31 cellular contexts compared by ENCODE assay signal in the genomic region with DNA sequence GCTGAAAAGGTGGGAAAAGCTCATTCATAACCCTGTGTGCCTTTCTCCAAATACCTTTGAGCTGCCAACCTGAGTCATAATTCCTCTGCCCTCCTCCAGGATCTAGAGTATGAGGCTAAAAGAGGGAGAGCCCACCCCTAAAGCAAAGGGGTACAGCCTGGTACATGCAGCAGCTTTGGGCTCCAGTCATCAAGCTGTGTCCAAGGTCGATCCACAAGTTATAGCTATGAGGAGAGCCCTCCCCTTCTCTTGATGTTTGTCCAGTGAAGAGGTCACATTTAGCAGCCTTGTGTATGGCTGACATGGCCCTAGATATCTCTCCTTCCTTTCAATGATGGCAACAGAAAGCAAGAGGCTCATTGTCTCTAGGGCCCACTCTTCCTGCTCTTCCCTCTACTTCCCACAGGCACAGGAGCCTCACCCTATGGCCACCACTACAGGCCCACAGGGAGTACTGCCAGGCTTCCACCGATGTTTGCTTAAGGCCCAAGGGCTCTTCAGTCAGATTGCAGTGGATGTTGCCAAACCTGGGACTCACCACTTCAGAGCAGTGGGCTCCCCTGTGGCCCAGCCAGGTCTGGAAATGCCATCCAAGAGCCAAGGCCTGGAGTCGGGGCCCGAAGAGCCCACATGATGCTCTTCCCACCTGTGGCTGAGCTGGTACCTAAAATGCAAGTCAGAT.
DNase-seq lines count a peak whose midpoint lies in the region; ATAC-seq, FAIRE-seq and TF ChIP-seq lines count a peak whose summit lies in the region.
"Had no signal": no experiment of that assay in that cellular context is flagged by ENCODE, and none has a peak within 500 bp of the region (broad histone marks: within the 10 kb centered on the region; RNA-seq: fewer than 3 reads in every experiment).

No MANE protein-coding gene starts in this region.

- DNase-seq in DMS153 treated with DMSO at 0.1 percent for 48 hours (lab: John Stamatoyannopoulos, UW; ENCODE audit: unreplicated experiment) (peak; percentile 14), NCI-H345 treated with DMSO at 0.1 percent for 48 hours (lab: John Stamatoyannopoulos, UW; ENCODE audit: unreplicated experiment) (peak; percentile 6), lung (ENCODE audit: low spot score) (peak; percentile 79), left ventricle myocardium superior (no peak), HepG2 (ENCODE audit: low spot score) (no peak), NOMO-1 treated with dmso at 0.1 percent for 144 hours (lab: John Stamatoyannopoulos, UW; ENCODE audit: unreplicated experiment) (no peak)
- DNase-seq: activated CD4-positive, alpha-beta T cell treated with anti-CD3 and anti-CD28 coated beads for 48 hours; activated naive CD4-positive, alpha-beta T cell treated with anti-CD3 and anti-CD28 coated beads, Interleukin-2, amount 50 U/mL, for 16 hours; CD4-positive, alpha-beta T cell; endodermal cell; left ventricle myocardium inferior; naive thymus-derived CD8-positive, alpha-beta T cell; NCI-H1694 treated with DMSO at 0.1 percent for 48 hours; NCI-H524 treated with DMSO at 0.1 percent for 48 hours; right lobe of liver; SIG-M5; spleen; stimulated activated CD4-positive, alpha-beta T cell treated with anti-CD3 and anti-CD28 coated beads, Interleukin-2, amount 100 ng/mL, for 24 hours; stimulated activated naive CD8-positive, alpha-beta T cell treated with anti-CD3 and anti-CD28 coated beads, Interleukin-15, amount 100 ng/mL, for 72 hours; SW 1271; T1000 had no signal

- BruUV-seq in HepG2 (replicated peaks; lab: Mats Ljungman, UMichigan), result no TSS peak

- H3K9ac ChIP-seq in Loucy (ENCODE audit: low read depth, low read length, poor library complexity, severe bottlenecking) (peak overlapping the region; percentile 87), HepG2 (ENCODE audit: insufficient read depth, low read depth, low read length) (no peak overlapping the region)

- H3K79me2 ChIP-seq in Loucy (ENCODE audit: insufficient read depth, low read length) (no peaks in the 10 kb centered on the region), HepG2 (ENCODE audit: insufficient read depth, low read length) (no peaks in the 10 kb centered on the region)

- intact Hi-C loops in left ventricle myocardium superior (cut with micrococcal nuclease) (no loop called here), HepG2 (cut with micrococcal nuclease; ENCODE audit: unreplicated experiment) (no loop called here)

- no peak overlapping the region for H2AFZ ChIP-seq in Loucy (ENCODE audit: low read length)
- H2AFZ ChIP-seq in HepG2 (ENCODE audit: low read length), result no peak overlapping the region

- H4K20me1 ChIP-seq in Loucy (ENCODE audit: insufficient read depth, low read length, poor library complexity, severe bottlenecking), result no peaks in the 10 kb centered on the region
- no peaks in the 10 kb centered on the region for H4K20me1 ChIP-seq in HepG2 (ENCODE audit: insufficient read depth, low read length)

- H3K4me3 ChIP-seq in Loucy (ENCODE audit: low read length, poor library complexity, severe bottlenecking) (no peak overlapping the region), lung (no peak overlapping the region), HepG2 (replicated peaks in 1 of 3; ENCODE audit: insufficient read depth in 1 of 3, low read depth in 2 of 3, low read length in 3 of 3) (no peak overlapping the region)
- H3K4me3 ChIP-seq: HAP-1, left ventricle myocardium inferior, right lobe of liver, spleen, thoracic aorta, vagina had no signal

- no peaks in the 10 kb centered on the region for H3K9me3 ChIP-seq in Loucy (ENCODE audit: insufficient read depth, low read depth, low read length)
- H3K9me3 ChIP-seq in lung (ENCODE audit: control insufficient read depth in 2 of 2, insufficient read depth in 1 of 2, low read length in 1 of 2), result no peaks in the 10 kb centered on the region
- no peaks in the 10 kb centered on the region for H3K9me3 ChIP-seq in HepG2 (ENCODE audit: low read length)
- H3K9me3 ChIP-seq: HAP-1, left ventricle myocardium inferior, right lobe of liver, spleen, thoracic aorta, vagina had no signal

- H3K36me3 ChIP-seq in Loucy (ENCODE audit: insufficient read depth, low read length) (no peaks in the 10 kb centered on the region), lung (ENCODE audit: control insufficient read depth in 2 of 2, insufficient read depth in 2 of 2, low read length in 2 of 2) (no peaks in the 10 kb centered on the region), HepG2 (replicated peaks in 1 of 2; ENCODE audit: control insufficient read depth in 1 of 2, insufficient read depth in 2 of 2, low read length in 2 of 2) (no peaks in the 10 kb centered on the region)
- H3K36me3 ChIP-seq: HAP-1, left ventricle myocardium inferior, right lobe of liver, spleen, thoracic aorta, vagina had no signal

- in situ Hi-C loops in HepG2 (cut with HindIII; ENCODE audit: extremely low pct_ligation_motif_present, low pct_unique_long_range_greater_than_20kb), result no loop called here

- no peak for TF ChIP-seq CTCF in Loucy (conservative IDR thresholded peaks at IDR 0.05; ENCODE audit: low read length)
- no peak for TF ChIP-seq CTCF in lung (IDR thresholded peaks at IDR 0.05; ENCODE audit: control extremely low read depth, extremely low read depth)
- no peak for TF ChIP-seq CTCF in HepG2 (CRISPR knock-in tag; IDR thresholded peaks at IDR 0.05)

- TF ChIP-seq RAD21 in HepG2 (CRISPR knock-in tag; IDR thresholded peaks at IDR 0.05), result no peak

- ATAC-seq in lung (ENCODE audit: insufficient read depth, low FRiP score) (peak; percentile 79), HG02571 (IDR thresholded peaks at IDR 0.05; ENCODE audit: unreplicated experiment) (no peak), left ventricle myocardium superior (no peak), HepG2 (no peak)
- ATAC-seq: activated T-helper 17 cell treated with anti-CD3 and anti-CD28 coated beads, Interleukin-2, amount 50 U/mL, for 72 hours; naive thymus-derived CD8-positive, alpha-beta T cell; right lobe of liver; stimulated activated naive CD8-positive, alpha-beta T cell treated with anti-CD3 and anti-CD28 coated beads, Interleukin-15, amount 100 ng/mL, for 72 hours had no signal

- H3F3A ChIP-seq in Loucy (ENCODE audit: low read depth), result peaks cover 20% of the 10 kb centered on the region

- H3K4me1 ChIP-seq in Loucy (ENCODE audit: insufficient read depth, low read length, poor library complexity, severe bottlenecking), result peaks cover 65% of the 10 kb centered on the region
- no peaks in the 10 kb centered on the region for H3K4me1 ChIP-seq in lung (ENCODE audit: control insufficient read depth in 2 of 2, insufficient read depth in 2 of 2, low read length in 2 of 2)
- H3K4me1 ChIP-seq in HepG2 (ENCODE audit: insufficient read depth, low read length), result no peaks in the 10 kb centered on the region
- H3K4me1 ChIP-seq: HAP-1, left ventricle myocardium inferior, right lobe of liver, vagina had no signal

- TF ChIP-seq EP300 in HepG2 (IDR thresholded peaks at IDR 0.05; ENCODE audit: low read depth in 2 of 2, low read length in 2 of 2) (no peak), HepG2 (CRISPR knock-in tag; IDR thresholded peaks at IDR 0.05; ENCODE audit: borderline replicate concordance) (no peak)

- H3K27me3 ChIP-seq in Loucy (ENCODE audit: insufficient read depth, low read length, poor library complexity, severe bottlenecking) (no peaks in the 10 kb centered on the region), lung (ENCODE audit: control insufficient read depth, insufficient read depth) (no peaks in the 10 kb centered on the region), HepG2 (ENCODE audit: control insufficient read depth in 1 of 2, insufficient read depth in 2 of 2, low read length in 2 of 2) (0 out of 5 replicates have a peak, but pooled peaks cover 0 to 2% of the 10 kb centered on the region in 2 experiments)
- H3K27me3 ChIP-seq: right lobe of liver, spleen, vagina had no signal

- TF ChIP-seq POLR2A in HepG2 (IDR thresholded peaks at IDR 0.05; ENCODE audit: insufficient read depth in 1 of 2, low read depth in 2 of 2, low read length in 2 of 2), result no peak

- FAIRE-seq in HepG2 (lab: Jason Lieb, UNC), result no peak
- FAIRE-seq: D721Med, GM12892, RCC 7860 had no signal

- CTCF ChIA-PET in HepG2 (lab: Yijun Ruan, JAX; ENCODE audit: low intra/inter-chr PET ratio, low total read pairs), result no interaction called here

- H3K9me2 ChIP-seq in Loucy (replicated peaks; ENCODE audit: low read depth, low read length), result no peaks in the 10 kb centered on the region

- H3K4me2 ChIP-seq in Loucy (ENCODE audit: low read depth, low read length, poor library complexity, severe bottlenecking) (no peak overlapping the region), HepG2 (ENCODE audit: low read depth, low read length) (no peak overlapping the region)

- POLR2A ChIA-PET in HepG2 (lab: Yijun Ruan, JAX), result no interaction called here

- peak overlapping the region in 1 of 2 donors; percentile 2 for H3K27ac ChIP-seq in lung (ENCODE audit: low read depth in 1 of 2, low read length in 1 of 2)
- H3K27ac ChIP-seq in HepG2 (ENCODE audit: extremely low read length, insufficient read depth, low read length), result no peak overlapping the region
- H3K27ac ChIP-seq: left ventricle myocardium inferior, right lobe of liver, spleen, thoracic aorta, vagina, VCaP had no signal

- WGBS in lung, 2 donors, result 69 to 86% methylated on average over 4 of the region's 4 CpGs
- 10% methylated on average over 4 of the region's 4 CpGs for WGBS in HepG2 (ENCODE audit: low lambda C conversion rate)

TF ChIP-seq in HepG2, 621 proteins besides CTCF, POLR2A, EP300 and RAD21 (continues in another document):
- TF ChIP-seq ZNF205 (CRISPR knock-in tag; IDR thresholded peaks at IDR 0.05), result no peak

Comparison
In these comparisons a context has a peak if more than half of its experiments do, and no peak if none do; other contexts are left out.
1. DNase-seq: peak in DMS153 treated with DMSO at 0.1 percent for 48 hours (single experiment), NCI-H345 treated with DMSO at 0.1 percent for 48 hours (single experiment) and lung (single experiment); none in left ventricle myocardium superior (single experiment), HepG2 (single experiment) and NOMO-1 treated with dmso at 0.1 percent for 144 hours (single experiment).